Comparison of ENCODE assay signal across 1 cellular context in the genomic region with DNA sequence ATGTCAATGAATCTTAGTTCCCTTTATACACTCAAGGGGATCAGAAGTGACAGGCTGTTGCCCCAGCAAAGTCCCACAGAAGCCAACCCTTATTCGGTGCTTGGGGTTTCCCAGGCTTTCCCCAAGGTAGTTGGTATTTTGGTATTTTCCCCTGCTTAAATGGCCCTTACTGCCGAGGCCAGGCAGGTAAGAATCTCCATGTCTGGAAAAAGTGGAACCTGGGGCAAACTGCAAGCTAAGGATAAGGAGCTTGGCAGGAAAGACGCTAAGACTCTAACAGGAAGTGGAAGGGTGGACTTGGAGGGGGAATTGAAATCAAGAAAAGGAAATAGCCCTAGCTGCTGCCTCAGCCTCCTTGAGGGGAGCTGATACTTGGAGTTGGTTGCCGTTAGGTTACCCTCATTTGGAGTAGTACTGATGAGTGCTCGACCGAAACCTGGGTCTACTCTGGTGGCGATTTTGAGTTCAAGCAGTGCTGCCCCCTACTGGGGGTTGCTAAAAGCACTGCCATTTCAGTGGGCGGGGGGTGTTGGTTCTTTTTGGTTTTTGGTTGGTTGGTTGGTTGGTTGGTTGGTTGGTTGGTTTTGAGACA.
TF ChIP-seq lines count a peak whose summit lies in the region.

No MANE protein-coding gene starts in this region.

TF ChIP-seq in IMR-90, 13 proteins besides CTCF, POLR2A, EP300 and RAD21:
- TF ChIP-seq, protein P1, sequence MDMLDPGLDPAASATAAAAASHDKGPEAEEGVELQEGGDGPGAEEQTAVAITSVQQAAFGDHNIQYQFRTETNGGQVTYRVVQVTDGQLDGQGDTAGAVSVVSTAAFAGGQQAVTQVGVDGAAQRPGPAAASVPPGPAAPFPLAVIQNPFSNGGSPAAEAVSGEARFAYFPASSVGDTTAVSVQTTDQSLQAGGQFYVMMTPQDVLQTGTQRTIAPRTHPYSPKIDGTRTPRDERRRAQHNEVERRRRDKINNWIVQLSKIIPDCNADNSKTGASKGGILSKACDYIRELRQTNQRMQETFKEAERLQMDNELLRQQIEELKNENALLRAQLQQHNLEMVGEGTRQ (IDR thresholded peaks at IDR 0.05; ENCODE audit: low read depth, low read length), result no peak
- TF ChIP-seq RFX5 (IDR thresholded peaks at IDR 0.05; ENCODE audit: low read depth, low read length) (no peak), MAZ (IDR thresholded peaks at IDR 0.05; ENCODE audit: borderline replicate concordance, low read depth, low read length) (no peak), FOS (IDR thresholded peaks at IDR 0.05; ENCODE audit: low read depth, low read length) (no peak), CEBPB (IDR thresholded peaks at IDR 0.05; ENCODE audit: low read depth, low read length) (no peak), SMC3 (IDR thresholded peaks at IDR 0.05; ENCODE audit: low read depth, low read length) (no peak), MXI1 (IDR thresholded peaks at IDR 0.05; ENCODE audit: borderline replicate concordance, low read depth, low read length) (no peak), MAFK (IDR thresholded peaks at IDR 0.05; ENCODE audit: low read depth, low read length) (no peak), CHD1 (IDR thresholded peaks at IDR 0.05; ENCODE audit: low read depth, low read length) (no peak), RCOR1 (IDR thresholded peaks at IDR 0.05; ENCODE audit: insufficient replicate concordance, low read length) (no peak), NFE2L2 (IDR thresholded peaks at IDR 0.05; ENCODE audit: low read depth, low read length) (no peak), BHLHE40 (IDR thresholded peaks at IDR 0.05; ENCODE audit: low read depth, low read length) (no peak)
- TF ChIP-seq, protein P2, sequence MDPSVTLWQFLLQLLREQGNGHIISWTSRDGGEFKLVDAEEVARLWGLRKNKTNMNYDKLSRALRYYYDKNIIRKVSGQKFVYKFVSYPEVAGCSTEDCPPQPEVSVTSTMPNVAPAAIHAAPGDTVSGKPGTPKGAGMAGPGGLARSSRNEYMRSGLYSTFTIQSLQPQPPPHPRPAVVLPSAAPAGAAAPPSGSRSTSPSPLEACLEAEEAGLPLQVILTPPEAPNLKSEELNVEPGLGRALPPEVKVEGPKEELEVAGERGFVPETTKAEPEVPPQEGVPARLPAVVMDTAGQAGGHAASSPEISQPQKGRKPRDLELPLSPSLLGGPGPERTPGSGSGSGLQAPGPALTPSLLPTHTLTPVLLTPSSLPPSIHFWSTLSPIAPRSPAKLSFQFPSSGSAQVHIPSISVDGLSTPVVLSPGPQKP (IDR thresholded peaks at IDR 0.05; ENCODE audit: borderline replicate concordance, low read depth, low read length), result no peak
TF ChIP-seq in IMR-90: peak in this region for 0.
